In the genomic region with DNA sequence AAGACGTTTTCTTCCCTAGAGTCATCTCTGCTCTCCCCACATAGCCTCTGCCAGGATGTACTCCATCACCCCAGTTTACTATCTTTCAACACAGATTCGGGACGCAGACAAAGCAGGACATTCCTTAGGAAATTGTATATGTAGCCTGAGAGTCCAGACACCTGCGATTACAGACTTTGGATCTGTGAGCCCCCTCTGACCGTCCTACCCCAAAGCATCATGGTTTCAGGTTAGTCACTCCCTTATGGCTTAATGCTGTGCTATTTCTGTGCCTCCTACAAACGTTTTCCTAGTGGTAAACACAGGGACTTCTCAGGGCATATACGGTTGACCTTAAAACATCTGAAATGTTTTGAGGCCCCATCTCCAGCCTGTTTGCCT, we compare ENCODE assay signal across 18 cellular contexts.
DNase-seq lines count a peak whose midpoint lies in the region; ATAC-seq and TF ChIP-seq lines count a peak whose summit lies in the region.
"Had no signal": no experiment of that assay in that cellular context is flagged by ENCODE, and none has a peak within 500 bp of the region (broad histone marks: within the 10 kb centered on the region; RNA-seq: fewer than 3 reads in every experiment).

No MANE protein-coding gene starts in this region.

- in situ Hi-C loops in Panc1 (cut with HindIII; ENCODE audit: low pct_unique_long_range_greater_than_20kb, low sequenced_read_pairs): no loop called here

- H3K4me3 ChIP-seq in Panc1 (ENCODE audit: low read depth in 2 of 2, low read length in 2 of 2): no peak overlapping the region
- no peak overlapping the region for H3K4me3 ChIP-seq in parathyroid adenoma (ENCODE audit: low read depth, low read length)
- H3K4me3 ChIP-seq: gastrocnemius medialis, skin epidermis had no signal

- no peak overlapping the region for H3K9ac ChIP-seq in parathyroid adenoma

- CTCF ChIA-PET in activated CD4-positive, alpha-beta T cell treated with anti-CD3 and anti-CD28 coated beads for 36 hours (lab: Charles Lee): interaction anchor here (1.1 kb wide), 1 partner anchor 11 kb away, joined by 4 read pairs; no protein-coding TSS in a partner anchor
- CTCF ChIA-PET in Panc1 (lab: Charles Lee): no interaction called here

- no peaks in the 10 kb centered on the region for H3K27me3 Mint-ChIP-seq in activated CD4-positive, alpha-beta T cell treated with anti-CD3 and anti-CD28 coated beads for 36 hours
- peaks cover 1% of the 10 kb centered on the region for H3K27me3 Mint-ChIP-seq in endothelial cell (ENCODE audit: unreplicated experiment)

- H3K27ac ChIP-seq in Panc1 (ENCODE audit: low read length): peak overlapping the region; percentile 75
- H3K27ac ChIP-seq in parathyroid adenoma: peak overlapping the region; percentile 53

- H3K4me2 ChIP-seq in parathyroid adenoma (ENCODE audit: low read length): peak overlapping the region; percentile 2

- H2AFZ ChIP-seq in parathyroid adenoma: no peak overlapping the region

- peak overlapping the region; percentile 6 for H3K27ac Mint-ChIP-seq in activated CD4-positive, alpha-beta T cell treated with anti-CD3 and anti-CD28 coated beads for 36 hours
- peak overlapping the region; percentile 81 for H3K27ac Mint-ChIP-seq in endothelial cell (ENCODE audit: unreplicated experiment)
- H3K27ac Mint-ChIP-seq: activated T-helper 2 cell treated with anti-CD3 and anti-CD28 coated beads, Interferon-gamma antibody, Interleukin-2, Interleukin-4, amounts not matched to agents 10 μg/mL and 5 μg/mL and 100 μg/mL, durations not matched to agents 14 hours and 24 hours and 36 hours; T-helper 2 cell treated with Interferon-gamma antibody and Interleukin-4, amounts not matched to agents 5 μg/mL and 100 μg/mL, for 36 hours had no signal

- H3K9me3 ChIP-seq in Panc1 (ENCODE audit: control insufficient read depth, insufficient read depth, low read depth, low read length) (no peaks in the 10 kb centered on the region), parathyroid adenoma (ENCODE audit: control insufficient read depth, low read length) (no peaks in the 10 kb centered on the region)
- H3K9me3 ChIP-seq: gastrocnemius medialis had no signal

- H3K4me1 Mint-ChIP-seq in activated CD4-positive, alpha-beta T cell treated with anti-CD3 and anti-CD28 coated beads for 36 hours: peaks cover 34% of the 10 kb centered on the region
- peaks cover 62% of the 10 kb centered on the region for H3K4me1 Mint-ChIP-seq in endothelial cell (ENCODE audit: unreplicated experiment)

- no TSS peak for BruUV-seq in Panc1 (replicated peaks; lab: Mats Ljungman, UMichigan)

- H3K27me3 ChIP-seq in Panc1 (ENCODE audit: control insufficient read depth, insufficient read depth, low read length) (no peaks in the 10 kb centered on the region), parathyroid adenoma (ENCODE audit: control insufficient read depth, insufficient read depth, low read length) (no peaks in the 10 kb centered on the region)
- H3K27me3 ChIP-seq: gastrocnemius medialis had no signal

- H3K36me3 ChIP-seq in Panc1 (ENCODE audit: control insufficient read depth, insufficient read depth, low read length) (no peaks in the 10 kb centered on the region), parathyroid adenoma (ENCODE audit: control insufficient read depth, insufficient read depth, low read length) (no peaks in the 10 kb centered on the region)
- H3K36me3 ChIP-seq: gastrocnemius medialis had no signal

- H3K4me3 Mint-ChIP-seq in activated CD4-positive, alpha-beta T cell treated with anti-CD3 and anti-CD28 coated beads for 36 hours: no peak overlapping the region
- no peak overlapping the region for H3K4me3 Mint-ChIP-seq in endothelial cell (ENCODE audit: unreplicated experiment)
- H3K4me3 Mint-ChIP-seq: T-helper 2 cell treated with Interferon-gamma antibody and Interleukin-4, amounts not matched to agents 5 μg/mL and 100 μg/mL, for 36 hours had no signal

- TF ChIP-seq CTCF in Panc1 (IDR thresholded peaks at IDR 0.05) (no peak), endothelial cell (IDR thresholded peaks at IDR 0.05; ENCODE audit: unreplicated experiment) (no peak), parathyroid adenoma (IDR thresholded peaks at IDR 0.05) (no peak)

- intact Hi-C loops in activated CD4-positive, alpha-beta T cell treated with anti-CD3 and anti-CD28 coated beads for 36 hours (cut with DNase I, micrococcal nuclease): no loop called here
- intact Hi-C loops in Panc1 (cut with micrococcal nuclease; ENCODE audit: unreplicated experiment): no loop called here

- peaks cover 19% of the 10 kb centered on the region for H3K36me3 Mint-ChIP-seq in activated CD4-positive, alpha-beta T cell treated with anti-CD3 and anti-CD28 coated beads for 36 hours (ENCODE audit: low read depth)
- peaks cover 38% of the 10 kb centered on the region for H3K36me3 Mint-ChIP-seq in endothelial cell (ENCODE audit: low read depth, unreplicated experiment)

- peaks cover 21% of the 10 kb centered on the region for H3K4me1 ChIP-seq in Panc1 (ENCODE audit: control insufficient read depth, insufficient read depth, low read length)
- peaks cover 56% of the 10 kb centered on the region for H3K4me1 ChIP-seq in parathyroid adenoma

- no peak for ATAC-seq in activated CD4-positive, alpha-beta T cell treated with anti-CD3 and anti-CD28 coated beads for 36 hours
- ATAC-seq in Panc1 (no peak), GM21390 (IDR thresholded peaks at IDR 0.05; ENCODE audit: unreplicated experiment) (no peak)
- ATAC-seq: gastrocnemius medialis had no signal

- DNase-seq in activated CD4-positive, alpha-beta T cell treated with anti-CD3 and anti-CD28 coated beads for 36 hours: no peak
- DNase-seq in activated CD4-positive, alpha-beta T cell treated with anti-CD3 and anti-CD28 coated beads, Interleukin-2, amount 50 U/mL, for 1 hour: no peak
- DNase-seq in Panc1 (ENCODE audit: low read depth, low spot score) (no peak), endothelial cell (ENCODE audit: low spot score) (no peak), NCI-H1436 treated with DMSO at 0.1 percent for 48 hours (lab: John Stamatoyannopoulos, UW) (no peak), GF-D8 (lab: John Stamatoyannopoulos, UW) (no peak)
- DNase-seq: 8988T; anterior cingulate cortex; cortex of kidney; gastrocnemius medialis; NCI-H524 treated with DMSO at 0.1 percent for 48 hours; SIG-M5; stimulated activated CD4-positive, alpha-beta T cell treated with anti-CD3 and anti-CD28 coated beads, Interleukin-4, amount 100 ng/mL, for 24 hours had no signal

- POLR2A ChIA-PET in activated CD4-positive, alpha-beta T cell treated with anti-CD3 and anti-CD28 coated beads for 36 hours (lab: Charles Lee): no interaction called here
- POLR2A ChIA-PET in Panc1 (lab: Charles Lee): no interaction called here

- no peaks in the 10 kb centered on the region for H3K79me2 ChIP-seq in parathyroid adenoma

- H3K9me3 Mint-ChIP-seq in activated CD4-positive, alpha-beta T cell treated with anti-CD3 and anti-CD28 coated beads for 36 hours (ENCODE audit: low read depth): no peaks in the 10 kb centered on the region
- H3K9me3 Mint-ChIP-seq in endothelial cell (ENCODE audit: unreplicated experiment): no peaks in the 10 kb centered on the region
